Comparison of ENCODE assay signal across 20 cellular contexts in genomic region chr15:43520138-43520537, GRCh38.
"Had no signal": no experiment of that assay in that cellular context is flagged by ENCODE, and none has a peak within 500 bp of the region (broad histone marks: within the 10 kb centered on the region; RNA-seq: fewer than 3 reads in every experiment).

No MANE protein-coding gene starts in this region.

- ATAC-seq: left ventricle myocardium superior; natural killer cell treated with Interleukin-12 subunit alpha and Interleukin-12 subunit beta and Interleukin-15 and Interleukin-18, amount 100 ng/mL, for 72 hours; pancreas had no signal

- H3K27ac Mint-ChIP-seq: activated B cell treated with CpG ODN at 0.5 μM for 24 hours; activated CD4-positive, alpha-beta T cell treated with anti-CD3 and anti-CD28 coated beads, Interleukin-2, amount 10 ng/mL, durations not matched to agents 7 days and 5 days; activated naive CD8-positive, alpha-beta T cell had no signal

- H3K36me3 ChIP-seq: pancreas had no signal

- H2AFZ ChIP-seq: hepatocyte had no signal

- H3K9me3 Mint-ChIP-seq: activated B cell treated with CpG ODN at 0.5 μM for 24 hours; activated CD4-positive, alpha-beta T cell treated with anti-CD3 and anti-CD28 coated beads, Interleukin-2, amount 10 ng/mL, durations not matched to agents 7 days and 5 days; natural killer cell treated with Interleukin-12 subunit alpha and Interleukin-12 subunit beta and Interleukin-15 and Interleukin-18, amount 100 ng/mL, for 72 hours had no signal

- FAIRE-seq: keratinocyte, pancreas, urothelium cell line had no signal

- H3K79me2 ChIP-seq: hepatocyte had no signal

- H3K27me3 ChIP-seq: hepatocyte, pancreas, sigmoid colon, thyroid gland had no signal

- H3K4me3 ChIP-seq: hepatocyte, pancreas, sigmoid colon, spleen, stomach, thyroid gland had no signal

- H3K4me2 ChIP-seq: hepatocyte had no signal

- H3K36me3 Mint-ChIP-seq: activated naive CD8-positive, alpha-beta T cell; natural killer cell treated with Interleukin-12 subunit alpha and Interleukin-12 subunit beta and Interleukin-15 and Interleukin-18, amount 100 ng/mL, for 72 hours had no signal

- H3K9me3 ChIP-seq: pancreas, sigmoid colon, spleen, stomach, thyroid gland had no signal

- DNase-seq: activated B cell treated with CpG ODN at 0.5 μM for 24 hours; activated CD4-positive, alpha-beta T cell treated with anti-CD3 and anti-CD28 coated beads, Interleukin-2, amount 10 ng/mL, durations not matched to agents 7 days and 5 days; activated CD8-positive, alpha-beta memory T cell treated with anti-CD3 and anti-CD28 coated beads for 24 hours; activated gamma-delta T cell treated with Interleukin-2 at 50 U/mL for 16 hours; amniotic stem cell; cerebellar nuclear complex; dermis blood vessel endothelial cell; left ventricle myocardium superior; mesenchymal stem cell; pancreas; sigmoid colon; spleen; stomach; SW 1271; thyroid gland had no signal

- H3K27ac ChIP-seq: hepatocyte, pancreas, spleen, stomach, thyroid gland had no signal

- H3K27me3 Mint-ChIP-seq: activated naive CD8-positive, alpha-beta T cell had no signal

- H3K4me1 ChIP-seq: pancreas had no signal

- H3K4me3 Mint-ChIP-seq: activated B cell treated with CpG ODN at 0.5 μM for 24 hours; activated CD4-positive, alpha-beta T cell treated with anti-CD3 and anti-CD28 coated beads, Interleukin-2, amount 10 ng/mL, durations not matched to agents 7 days and 5 days; activated naive CD8-positive, alpha-beta T cell; natural killer cell treated with Interleukin-12 subunit alpha and Interleukin-12 subunit beta and Interleukin-15 and Interleukin-18, amount 100 ng/mL, for 72 hours had no signal
